8 cellular contexts compared by ENCODE assay signal in the genomic region with DNA sequence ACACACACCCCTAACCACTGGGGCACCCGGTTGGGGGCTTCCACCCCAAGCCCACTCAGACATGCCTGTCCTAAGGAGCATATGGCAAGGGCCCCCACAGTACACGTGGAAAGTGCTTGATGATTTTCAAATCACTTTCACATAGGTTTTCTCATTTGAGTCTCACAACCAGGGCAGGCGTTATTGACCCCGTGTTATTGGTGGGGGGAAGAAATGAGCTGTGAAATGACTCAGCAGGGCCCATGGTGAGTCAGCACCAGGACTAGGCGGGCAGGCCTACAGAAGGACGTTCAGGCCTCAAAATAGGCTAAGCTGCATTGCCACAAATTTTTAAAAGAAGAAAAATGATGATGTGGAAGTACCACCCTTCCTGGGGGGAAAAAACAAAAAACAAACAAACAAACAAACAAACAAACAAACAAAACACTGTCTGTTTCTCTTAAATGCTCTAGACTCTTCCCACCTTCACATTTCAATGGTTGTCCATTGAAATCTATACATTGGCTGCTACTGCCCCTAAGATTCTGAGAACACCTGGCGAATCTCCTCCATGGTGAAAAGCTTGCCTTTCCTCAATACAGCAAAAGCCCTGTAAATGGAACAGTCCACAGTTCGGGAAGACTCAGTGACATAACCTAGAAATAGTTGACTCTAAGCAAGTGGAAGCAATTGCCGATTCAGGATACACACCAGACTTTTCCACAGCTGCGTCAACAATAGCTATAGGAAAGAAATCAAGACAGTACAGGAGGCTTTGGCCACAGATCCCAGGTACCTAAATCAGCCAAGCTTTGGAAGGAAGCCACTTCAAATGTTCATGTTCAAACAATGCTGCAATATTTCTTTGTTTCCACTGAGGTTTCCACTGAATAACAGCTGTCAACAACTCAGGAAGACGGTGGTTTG.
DNase-seq lines count a peak whose midpoint lies in the region; ATAC-seq and TF ChIP-seq lines count a peak whose summit lies in the region.

No MANE protein-coding gene starts in this region.

- H3K27ac Mint-ChIP-seq in T-helper 1 cell treated with Interleukin-12 subunit alpha and Interleukin-12 subunit beta and Interleukin-4 antibody, amounts not matched to agents 30 μg/mL and 1 μg/mL, for 36 hours: peak overlapping the region; percentile 17

- in situ Hi-C loops in ACHN (cut with HindIII; ENCODE audit: low pct_ligation_motif_present, low pct_unique_long_range_greater_than_20kb, low sequenced_read_pairs): no loop called here

- ATAC-seq in HG02852 (IDR thresholded peaks at IDR 0.05; ENCODE audit: unreplicated experiment): peak; percentile 62
- ATAC-seq in foreskin keratinocyte: peak; percentile 84
- no peak for ATAC-seq in HG02840 (IDR thresholded peaks at IDR 0.05; ENCODE audit: low FRiP score, unreplicated experiment)
- ATAC-seq in GM21737 (IDR thresholded peaks at IDR 0.05; ENCODE audit: unreplicated experiment): no peak

- 69 to 70% methylated on average over 11 of the region's 11 CpGs for WGBS in tibial nerve, 2 donors

- H3K4me3 Mint-ChIP-seq in T-helper 1 cell treated with Interleukin-12 subunit alpha and Interleukin-12 subunit beta and Interleukin-4 antibody, amounts not matched to agents 30 μg/mL and 1 μg/mL, for 36 hours: no peak overlapping the region

- no peaks in the 10 kb centered on the region for H3K27me3 Mint-ChIP-seq in T-helper 1 cell treated with Interleukin-12 subunit alpha and Interleukin-12 subunit beta and Interleukin-4 antibody, amounts not matched to agents 30 μg/mL and 1 μg/mL, for 36 hours (ENCODE audit: low read depth)

- DNase-seq in ACHN (peak; percentile 47), foreskin keratinocyte (peak; percentile 44 to 58), tibial nerve (ENCODE audit: low spot score in 2 of 2) (no peak)
- DNase-seq in stimulated activated CD8-positive, alpha-beta memory T cell treated with anti-CD3 and anti-CD28 coated beads, Interleukin-7, amount 100 ng/mL, for 4 hours (ENCODE audit: low read depth in 2 of 2): peak; percentile 25 to 31

- no peak overlapping the region for H3K4me3 ChIP-seq in tibial nerve

- TF ChIP-seq CTCF in foreskin keratinocyte (conservative IDR thresholded peaks at IDR 0.05) (no peak), tibial nerve (IDR thresholded peaks at IDR 0.05) (no peak)

- H3K9me3 ChIP-seq in tibial nerve: no peaks in the 10 kb centered on the region

- no peaks in the 10 kb centered on the region for H3K9me3 Mint-ChIP-seq in T-helper 1 cell treated with Interleukin-12 subunit alpha and Interleukin-12 subunit beta and Interleukin-4 antibody, amounts not matched to agents 30 μg/mL and 1 μg/mL, for 36 hours

- no peaks in the 10 kb centered on the region for H3K36me3 Mint-ChIP-seq in T-helper 1 cell treated with Interleukin-12 subunit alpha and Interleukin-12 subunit beta and Interleukin-4 antibody, amounts not matched to agents 30 μg/mL and 1 μg/mL, for 36 hours (ENCODE audit: low read depth)

- H3K4me1 ChIP-seq in foreskin keratinocyte (peaks cover 6% of the 10 kb centered on the region), tibial nerve (peaks cover 0 to 9% (median 0%) of the 10 kb centered on the region in 4 donors)

- no peak for TF ChIP-seq POLR2A in tibial nerve (IDR thresholded peaks at IDR 0.05)

- H3K27me3 ChIP-seq in foreskin keratinocyte (no peaks in the 10 kb centered on the region), tibial nerve (no peaks in the 10 kb centered on the region)

- H3K36me3 ChIP-seq in tibial nerve: no peaks in the 10 kb centered on the region

- no peak for TF ChIP-seq EP300 in tibial nerve (IDR thresholded peaks at IDR 0.05)

- peaks cover 40% of the 10 kb centered on the region for H3K4me1 Mint-ChIP-seq in T-helper 1 cell treated with Interleukin-12 subunit alpha and Interleukin-12 subunit beta and Interleukin-4 antibody, amounts not matched to agents 30 μg/mL and 1 μg/mL, for 36 hours (ENCODE audit: low read depth)

- peak overlapping the region; percentile 75 for H3K27ac ChIP-seq in foreskin keratinocyte
- H3K27ac ChIP-seq in tibial nerve: no peak overlapping the region

Comparison
In these comparisons a context has a peak if more than half of its experiments do, and no peak if none do; other contexts are left out.
1. DNase-seq: peak in ACHN (single experiment), foreskin keratinocyte (2 of 2) and stimulated activated CD8-positive, alpha-beta memory T cell treated with anti-CD3 and anti-CD28 coated beads, Interleukin-7, amount 100 ng/mL, for 4 hours (2 of 2); none in tibial nerve (0 of 2).
2. ATAC-seq: peak in HG02852 (single experiment) and foreskin keratinocyte (single experiment); none in HG02840 (single experiment) and GM21737 (single experiment).